Comparison of ENCODE assay signal across 1 cellular context in the genomic region with DNA sequence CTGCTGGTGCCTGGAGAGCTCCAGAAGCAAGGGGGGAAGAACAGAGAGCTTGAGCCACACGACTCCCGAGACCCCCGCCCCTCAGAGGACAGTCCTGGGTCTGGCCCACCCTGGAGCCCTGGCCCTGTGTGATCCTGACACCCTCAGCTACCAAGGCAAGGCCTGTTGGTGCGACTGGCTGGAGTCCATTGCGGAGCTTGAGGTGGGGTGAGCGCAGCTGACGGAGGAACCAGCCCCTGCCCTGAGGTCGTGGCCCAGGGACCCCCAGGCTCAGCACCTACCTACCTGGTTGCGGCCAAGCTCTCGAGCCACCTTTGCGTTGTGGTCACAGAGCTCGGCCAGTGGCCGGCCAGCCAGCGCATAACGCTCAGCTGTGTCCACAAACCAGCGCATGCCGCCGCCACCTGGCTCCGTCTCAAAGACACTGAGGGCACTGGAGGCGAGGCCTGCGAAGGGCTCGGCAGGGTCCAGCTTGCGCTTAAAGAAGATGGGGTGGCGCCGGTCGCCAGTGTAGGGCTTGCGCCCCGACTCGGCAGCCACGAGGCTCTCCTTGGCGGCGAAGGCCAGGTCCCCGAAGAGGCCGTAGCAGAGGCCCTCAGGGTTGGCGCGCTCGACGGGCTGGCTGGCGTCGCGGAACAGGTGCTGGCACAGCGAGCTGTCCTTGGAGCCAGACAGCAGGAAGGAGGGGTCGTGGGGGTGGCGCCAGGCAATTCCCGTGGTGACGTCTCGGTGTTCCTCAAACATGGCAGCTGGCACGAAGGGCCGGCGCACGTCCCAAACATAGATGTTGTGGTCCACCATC.
TF ChIP-seq lines count a peak whose summit lies in the region.

No MANE protein-coding gene starts in this region.

TF ChIP-seq in GM12878, 131 proteins besides CTCF, POLR2A, EP300 and RAD21:
- TF ChIP-seq LARP7 (IDR thresholded peaks at IDR 0.05) (no peak), NR2C1 (IDR thresholded peaks at IDR 0.05) (no peak), STAT3 (IDR thresholded peaks at IDR 0.05; ENCODE audit: low read depth, low read length) (no peak), NFYA (IDR thresholded peaks at IDR 0.05; ENCODE audit: borderline replicate concordance, low read depth, low read length) (no peak), EGR1 (IDR thresholded peaks at IDR 0.05; ENCODE audit: borderline replicate concordance in 1 of 2, low read depth in 2 of 2, low read length in 2 of 2) (no peak), TARDBP (IDR thresholded peaks at IDR 0.05; ENCODE audit: borderline replicate concordance) (no peak), ATF7 (IDR thresholded peaks at IDR 0.05; ENCODE audit: low read depth) (no peak)
- TF ChIP-seq, protein P1, sequence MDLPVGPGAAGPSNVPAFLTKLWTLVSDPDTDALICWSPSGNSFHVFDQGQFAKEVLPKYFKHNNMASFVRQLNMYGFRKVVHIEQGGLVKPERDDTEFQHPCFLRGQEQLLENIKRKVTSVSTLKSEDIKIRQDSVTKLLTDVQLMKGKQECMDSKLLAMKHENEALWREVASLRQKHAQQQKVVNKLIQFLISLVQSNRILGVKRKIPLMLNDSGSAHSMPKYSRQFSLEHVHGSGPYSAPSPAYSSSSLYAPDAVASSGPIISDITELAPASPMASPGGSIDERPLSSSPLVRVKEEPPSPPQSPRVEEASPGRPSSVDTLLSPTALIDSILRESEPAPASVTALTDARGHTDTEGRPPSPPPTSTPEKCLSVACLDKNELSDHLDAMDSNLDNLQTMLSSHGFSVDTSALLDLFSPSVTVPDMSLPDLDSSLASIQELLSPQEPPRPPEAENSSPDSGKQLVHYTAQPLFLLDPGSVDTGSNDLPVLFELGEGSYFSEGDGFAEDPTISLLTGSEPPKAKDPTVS (IDR thresholded peaks at IDR 0.05; ENCODE audit: low read depth, low read length): no peak
